1 cellular context compared by ENCODE assay signal in genomic region chr22:35230417-35230816, GRCh38.
TF ChIP-seq lines count a peak whose summit lies in the region.

No MANE protein-coding gene starts in this region.

TF ChIP-seq in K562, 482 proteins besides CTCF, POLR2A, EP300 and RAD21 (continued from another document):
- 0 out of 2 replicates have a peak, but pooled peaks have one; percentile 29 for TF ChIP-seq SP1 (CRISPR knock-in tag; IDR thresholded peaks at IDR 0.05)
